ENCODE assay signal across 8 cellular contexts in genomic region chr16:85759631-85760419, GRCh38. TPM values are rescaled to one million over a fixed set of nuclear protein-coding genes. Genes with fewer than 3 reads are reported as not detected.
A peak's percentile ranks its signal among the peaks of the same experiment; 100 is the strongest.
DNase-seq lines count a peak whose midpoint lies in the region; ATAC-seq and TF ChIP-seq lines count a peak whose summit lies in the region.

No MANE protein-coding gene starts in this region.

- H3F3A ChIP-seq in OCI-LY1 (ENCODE audit: insufficient read depth, low read length) = peaks cover 4% of the 10 kb centered on the region; the same call in 1 of the 2 replicates

- no peaks in the 10 kb centered on the region for H4K20me1 ChIP-seq in OCI-LY1 (ENCODE audit: insufficient read depth, low read length)

- no peaks in the 10 kb centered on the region for H3K9me3 ChIP-seq in right atrium auricular region
- no peaks in the 10 kb centered on the region for H3K9me3 ChIP-seq in OCI-LY1 (ENCODE audit: low read length)
- no peaks in the 10 kb centered on the region for H3K9me3 ChIP-seq in thyroid gland

- 68 to 73% methylated on average over 20 of the region's 20 CpGs for WGBS in thyroid gland, 2 donors

- H3K4me2 ChIP-seq in OCI-LY1 (ENCODE audit: low read length) = peak overlapping the region; percentile 31; the same call in 1 of the 2 replicates

- H3K36me3 ChIP-seq in right atrium auricular region = no peaks in the 10 kb centered on the region
- no peaks in the 10 kb centered on the region for H3K36me3 ChIP-seq in OCI-LY1 (ENCODE audit: insufficient read depth, low read length)
- no peaks in the 10 kb centered on the region for H3K36me3 ChIP-seq in thyroid gland

- no peak overlapping the region for H3K27ac ChIP-seq in right atrium auricular region
- peak overlapping the region; percentile 56 for H3K27ac ChIP-seq in OCI-LY1 (ENCODE audit: low read depth, low read length, poor library complexity, severe bottlenecking)
- no peak overlapping the region for H3K27ac ChIP-seq in thyroid gland

- H3K9me2 ChIP-seq in OCI-LY1 (ENCODE audit: low read depth, low read length) = no peaks in the 10 kb centered on the region

- no peaks in the 10 kb centered on the region for H3K79me2 ChIP-seq in OCI-LY1 (ENCODE audit: insufficient read depth, low read length)

- H3K4me3 ChIP-seq in right atrium auricular region (no peak overlapping the region), OCI-LY1 (ENCODE audit: low read depth, low read length, poor library complexity, severe bottlenecking) (no peak overlapping the region), epithelial cell of proximal tubule (ENCODE audit: low read depth, low read length) (no peak overlapping the region), thyroid gland (replicated peaks in 1 of 3) (no peak overlapping the region)

- no peak overlapping the region for H3K9ac ChIP-seq in OCI-LY1 (ENCODE audit: low read length)

- DNase-seq in Right ventricle myocardium inferior (ENCODE audit: missing footprints) (peak; percentile 77), right atrium auricular region (ENCODE audit: low spot score) (no peak), epithelial cell of proximal tubule (ENCODE audit: low read depth) (no peak), thyroid gland (no peak)
- DNase-seq in stimulated activated CD8-positive, alpha-beta memory T cell treated with anti-CD3 and anti-CD28 coated beads, Interleukin-4, amount 100 ng/mL, for 48 hours = peak; percentile 60

- H3K4me1 ChIP-seq in right atrium auricular region = no peaks in the 10 kb centered on the region
- peaks cover 48% of the 10 kb centered on the region for H3K4me1 ChIP-seq in OCI-LY1 (ENCODE audit: insufficient read depth, low read length, severe bottlenecking)
- H3K4me1 ChIP-seq in thyroid gland = peaks cover 0 to 1% of the 10 kb centered on the region in 2 donors

- no peak for TF ChIP-seq CTCF in right atrium auricular region (IDR thresholded peaks at IDR 0.05)
- TF ChIP-seq CTCF in OCI-LY1 (IDR thresholded peaks at IDR 0.05; ENCODE audit: low read length) = peak; percentile 84
- TF ChIP-seq CTCF in epithelial cell of proximal tubule (conservative IDR thresholded peaks at IDR 0.05; ENCODE audit: low read depth, low read length) = peak; percentile 62
- no peak for TF ChIP-seq CTCF in thyroid gland (IDR thresholded peaks at IDR 0.05)

- ATAC-seq in Right ventricle myocardium inferior = no peak
- ATAC-seq in GM18861 (IDR thresholded peaks at IDR 0.05; ENCODE audit: unreplicated experiment) = no peak
- ATAC-seq in HG02571 (IDR thresholded peaks at IDR 0.05; ENCODE audit: unreplicated experiment) = no peak

- H2AFZ ChIP-seq in OCI-LY1 (ENCODE audit: low read length) = no peak overlapping the region

- intact Hi-C loops in Right ventricle myocardium inferior (cut with DNase I) = no loop called here
- intact Hi-C loops in thyroid gland (cut with DNase I) = no loop called here

- H3K27me3 ChIP-seq in right atrium auricular region (no peaks in the 10 kb centered on the region), OCI-LY1 (ENCODE audit: insufficient read depth, low read length) (no peaks in the 10 kb centered on the region), thyroid gland (no peaks in the 10 kb centered on the region)

- no peak for TF ChIP-seq POLR2A in thyroid gland (IDR thresholded peaks at IDR 0.05)

RNA-seq across cellular contexts. Expression of gene C16orf74, which starts 8.9 kb away (rescaled TPM):
- 0.95 TPM for total RNA-seq in Right ventricle myocardium inferior
- total RNA-seq in right atrium auricular region = 1 to 10 TPM in 1 of 2 donors, under 1 TPM in 1; 0.79 to 1.4 TPM
- 8.2 and 12.2 TPM in 2 replicates for total RNA-seq in epithelial cell of proximal tubule
- 1 to 10 TPM in 3 of 4 donors, not detected in 1; 5.1 to 8.4 (median 6.3) TPM for total RNA-seq in thyroid gland

RNA-seq across cellular contexts. Expression of gene EMC8, which starts 39.5 kb away (rescaled TPM):
- total RNA-seq in Right ventricle myocardium inferior (25.8 TPM), right atrium auricular region (10 to 100 TPM; 18.8 to 40.7 TPM), epithelial cell of proximal tubule (45.9 and 62.9 TPM in 2 replicates), thyroid gland (10 to 100 TPM; 23.4 to 53.6 (median 41.7) TPM)

RNA-seq across cellular contexts. Expression of gene COX4I1, which starts 39.7 kb away (rescaled TPM):
- total RNA-seq in Right ventricle myocardium inferior (2,129 TPM), right atrium auricular region (1,000 to 10,000 TPM; 1,383 to 1,567 TPM), epithelial cell of proximal tubule (620 and 824 TPM in 2 replicates), thyroid gland (100 to 1,000 TPM; 516 to 726 (median 632) TPM)

Comparison
In these comparisons a context has a peak if more than half of its experiments do, and no peak if none do; other contexts are left out.
1. DNase-seq: peak in Right ventricle myocardium inferior (single experiment) and stimulated activated CD8-positive, alpha-beta memory T cell treated with anti-CD3 and anti-CD28 coated beads, Interleukin-4, amount 100 ng/mL, for 48 hours (single experiment); none in right atrium auricular region (single experiment), epithelial cell of proximal tubule (single experiment) and thyroid gland (0 of 2).
2. CTCF ChIP-seq: peak in OCI-LY1 (single experiment) and epithelial cell of proximal tubule (single experiment); none in right atrium auricular region (0 of 2) and thyroid gland (0 of 6).